2 cellular contexts compared by ENCODE assay signal in genomic region chr13:41276824-41277223, GRCh38.
TF ChIP-seq lines count a peak whose summit lies in the region.

No MANE protein-coding gene starts in this region.

TF ChIP-seq in IMR-90, 13 proteins besides CTCF, POLR2A, EP300 and RAD21:
- TF ChIP-seq BHLHE40 (IDR thresholded peaks at IDR 0.05; ENCODE audit: low read depth, low read length) (no peak), CEBPB (IDR thresholded peaks at IDR 0.05; ENCODE audit: low read depth, low read length) (0 out of 2 replicates have a peak, but pooled peaks have one; percentile 1)
TF ChIP-seq in IMR-90: peak in this region for 1.

TF ChIP-seq in K562, 482 proteins besides CTCF, POLR2A, EP300 and RAD21:
- TF ChIP-seq ZNF77 (CRISPR knock-in tag; IDR thresholded peaks at IDR 0.05) (no peak), FOS (IDR thresholded peaks at IDR 0.05; ENCODE audit: extremely low read depth, insufficient read length) (no peak), SNAPC5 (CRISPR knock-in tag; IDR thresholded peaks at IDR 0.05) (no peak), SNIP1 (IDR thresholded peaks at IDR 0.05; ENCODE audit: low read depth) (no peak), ZNF282 (CRISPR knock-in tag; IDR thresholded peaks at IDR 0.05) (no peak), CEBPB (tag; IDR thresholded peaks at IDR 0.05) (peak; percentile 62)
